Comparison of ENCODE assay signal across 33 cellular contexts in the genomic region with DNA sequence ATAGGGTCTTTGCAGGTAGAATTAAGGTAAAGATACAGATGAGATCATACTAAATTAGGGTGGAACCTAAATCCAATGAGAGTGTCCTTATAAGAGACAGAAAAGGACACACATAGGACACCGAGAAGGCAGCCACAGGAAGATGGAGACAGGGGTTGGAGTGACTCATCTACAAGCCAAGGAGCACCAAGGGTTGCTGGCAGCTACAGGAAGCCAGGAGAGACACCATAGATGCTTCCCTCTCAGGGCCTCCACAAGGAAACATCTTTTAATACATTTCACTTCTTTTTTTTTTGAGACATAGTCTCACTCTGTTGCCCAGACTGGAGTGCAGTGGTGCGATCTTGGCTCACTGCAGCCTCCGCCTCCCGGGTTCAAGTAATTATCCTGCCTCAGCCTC. TPM values are rescaled to one million over a fixed set of nuclear protein-coding genes. Genes with fewer than 3 reads are reported as not detected.
DNase-seq lines count a peak whose midpoint lies in the region; ATAC-seq and TF ChIP-seq lines count a peak whose summit lies in the region.
"Had no signal": no experiment of that assay in that cellular context is flagged by ENCODE, and none has a peak within 500 bp of the region (broad histone marks: within the 10 kb centered on the region; RNA-seq: fewer than 3 reads in every experiment).

No MANE protein-coding gene starts in this region.

- H3K4me3 Mint-ChIP-seq in Caco-2 (ENCODE audit: unreplicated experiment) (no peak overlapping the region), osteocyte (ENCODE audit: unreplicated experiment) (no peak overlapping the region)
- H3K4me3 Mint-ChIP-seq: activated CD4-positive, alpha-beta T cell treated with anti-CD3 and anti-CD28 coated beads for 36 hours; activated naive CD8-positive, alpha-beta T cell treated with anti-CD3 and anti-CD28 coated beads for 36 hours; CD4-positive, alpha-beta memory T cell; naive thymus-derived CD8-positive, alpha-beta T cell had no signal

- H3K9ac ChIP-seq in PC-3 (ENCODE audit: low read length) = no peak overlapping the region

- TF ChIP-seq CTCF in Caco-2 (IDR thresholded peaks at IDR 0.05; ENCODE audit: insufficient read depth in 1 of 2, low read depth in 1 of 2, low read length in 1 of 2, severe bottlenecking in 1 of 2, unreplicated experiment in 1 of 2) (no peak), PC-3 (conservative IDR thresholded peaks at IDR 0.05; ENCODE audit: low read depth, low read length) (no peak), choroid plexus epithelial cell (conservative IDR thresholded peaks at IDR 0.05; ENCODE audit: low read depth, low read length) (no peak), osteocyte (IDR thresholded peaks at IDR 0.05) (no peak)

- H3K27me3 ChIP-seq in Caco-2 (replicated peaks; ENCODE audit: control insufficient read depth, insufficient read depth, low read length) (no peaks in the 10 kb centered on the region), PC-3 (ENCODE audit: low read length) (no peaks in the 10 kb centered on the region)
- H3K27me3 ChIP-seq: gastroesophageal sphincter, hepatocyte, thyroid gland, vagina had no signal

- no peaks in the 10 kb centered on the region for H3F3A ChIP-seq in PC-3 (ENCODE audit: low read length, unreplicated experiment)

- H3K4me3 ChIP-seq in Caco-2 (ENCODE audit: low read depth, low read length) (no peak overlapping the region), PC-3 (ENCODE audit: low read length) (no peak overlapping the region), choroid plexus epithelial cell (ENCODE audit: low read depth, low read length) (no peak overlapping the region)
- H3K4me3 ChIP-seq: gastroesophageal sphincter, HAP-1, hepatocyte, lung, thyroid gland, vagina had no signal

- H3K4me1 ChIP-seq in Caco-2 (peaks cover 30% of the 10 kb centered on the region), PC-3 (ENCODE audit: insufficient read depth, low read length) (no peaks in the 10 kb centered on the region)
- H3K4me1 ChIP-seq: gastroesophageal sphincter, HAP-1, thyroid gland, vagina had no signal

- peaks cover 32% of the 10 kb centered on the region for H3K4me1 Mint-ChIP-seq in Caco-2 (ENCODE audit: low read depth, unreplicated experiment)
- no peaks in the 10 kb centered on the region for H3K4me1 Mint-ChIP-seq in osteocyte (ENCODE audit: unreplicated experiment)
- H3K4me1 Mint-ChIP-seq: activated CD4-positive, alpha-beta T cell treated with anti-CD3 and anti-CD28 coated beads for 36 hours had no signal

- no peak overlapping the region for H2AFZ ChIP-seq in PC-3 (ENCODE audit: low read length)
- H2AFZ ChIP-seq: hepatocyte had no signal

- no peak for DNase-seq in Caco-2
- DNase-seq in HT1080 (ENCODE audit: low read depth) = peak; percentile 66
- DNase-seq in PC-3 = peak; percentile 12
- DNase-seq in choroid plexus epithelial cell (ENCODE audit: low read depth) = peak; percentile 39
- no peak for DNase-seq in NCI-H524 treated with DMSO at 0.1 percent for 48 hours (lab: John Stamatoyannopoulos, UW)
- DNase-seq in osteocyte (ENCODE audit: extremely low spot score, unreplicated experiment) = no peak
- no peak for DNase-seq in activated CD4-positive, alpha-beta T cell treated with anti-CD3 and anti-CD28 coated beads for 4 hours
- DNase-seq: activated CD4-positive, alpha-beta T cell treated with anti-CD3 and anti-CD28 coated beads for 36 hours; activated CD8-positive, alpha-beta memory T cell treated with anti-CD3 and anti-CD28 coated beads for 24 hours; activated gamma-delta T cell; activated naive CD8-positive, alpha-beta T cell treated with anti-CD3 and anti-CD28 coated beads for 36 hours; activated T-cell treated with anti-CD3 and anti-CD28 coated beads, Interleukin-2, amount 50 U/mL, for 1 hour; anterior cingulate cortex; CD4-positive, alpha-beta memory T cell; left cardiac atrium; naive thymus-derived CD8-positive, alpha-beta T cell; NCI-H1436 treated with DMSO at 0.1 percent for 48 hours; NCI-H446; occipital lobe; stimulated activated CD4-positive, alpha-beta T cell treated with anti-CD3 and anti-CD28 coated beads, Interleukin-4, amount 100 ng/mL, for 24 hours; thyroid gland had no signal

- H3K27ac Mint-ChIP-seq in Caco-2 (ENCODE audit: unreplicated experiment) = peak overlapping the region; percentile 97
- H3K27ac Mint-ChIP-seq in osteocyte (ENCODE audit: unreplicated experiment) = no peak overlapping the region
- H3K27ac Mint-ChIP-seq: activated CD4-positive, alpha-beta T cell treated with anti-CD3 and anti-CD28 coated beads for 36 hours; activated naive CD8-positive, alpha-beta T cell treated with anti-CD3 and anti-CD28 coated beads for 36 hours had no signal

- ATAC-seq in PC-3 (no peak), HG02870 (IDR thresholded peaks at IDR 0.05; ENCODE audit: unreplicated experiment) (no peak)
- ATAC-seq: activated CD4-positive, alpha-beta T cell treated with anti-CD3 and anti-CD28 coated beads for 36 hours; gastroesophageal sphincter; left cardiac atrium; naive thymus-derived CD8-positive, alpha-beta T cell had no signal

- no peaks in the 10 kb centered on the region for H3K9me3 Mint-ChIP-seq in Caco-2 (ENCODE audit: unreplicated experiment)
- H3K9me3 Mint-ChIP-seq in osteocyte (ENCODE audit: unreplicated experiment) = no peaks in the 10 kb centered on the region
- H3K9me3 Mint-ChIP-seq: activated naive CD8-positive, alpha-beta T cell treated with anti-CD3 and anti-CD28 coated beads for 36 hours; CD4-positive, alpha-beta memory T cell; naive thymus-derived CD8-positive, alpha-beta T cell had no signal

- POLR2A ChIA-PET in Caco-2 (lab: Charles Lee) (interaction anchor here (2.3 kb wide), 1 partner anchor 10 kb away, joined by 50 read pairs; a partner anchor contains a TSS), PC-3 (lab: Charles Lee; ENCODE audit: unreplicated experiment) (no interaction called here)

- no peaks in the 10 kb centered on the region for H4K20me1 ChIP-seq in PC-3 (ENCODE audit: low read length)

- no peaks in the 10 kb centered on the region for H3K79me2 ChIP-seq in PC-3 (ENCODE audit: low read length)
- H3K79me2 ChIP-seq: hepatocyte had no signal

- no peaks in the 10 kb centered on the region for H3K27me3 Mint-ChIP-seq in Caco-2 (ENCODE audit: insufficient read depth, unreplicated experiment)
- H3K27me3 Mint-ChIP-seq in osteocyte (ENCODE audit: unreplicated experiment) = no peaks in the 10 kb centered on the region
- H3K27me3 Mint-ChIP-seq: activated CD4-positive, alpha-beta T cell treated with anti-CD3 and anti-CD28 coated beads for 36 hours; activated naive CD8-positive, alpha-beta T cell treated with anti-CD3 and anti-CD28 coated beads for 36 hours; CD4-positive, alpha-beta memory T cell; naive thymus-derived CD8-positive, alpha-beta T cell had no signal

- no peak overlapping the region for H3K4me2 ChIP-seq in PC-3 (ENCODE audit: low read length)
- H3K4me2 ChIP-seq: hepatocyte had no signal

- H3K36me3 ChIP-seq in Caco-2 (ENCODE audit: control insufficient read depth, insufficient read depth, low read length) = no peaks in the 10 kb centered on the region
- no peaks in the 10 kb centered on the region for H3K36me3 ChIP-seq in PC-3 (ENCODE audit: low read depth, low read length)
- H3K36me3 ChIP-seq: HAP-1, thyroid gland, vagina had no signal

- no peaks in the 10 kb centered on the region for H3K9me3 ChIP-seq in Caco-2
- no peaks in the 10 kb centered on the region for H3K9me3 ChIP-seq in PC-3 (ENCODE audit: low read length)
- H3K9me3 ChIP-seq: gastroesophageal sphincter, HAP-1, thyroid gland, vagina had no signal

- no peaks in the 10 kb centered on the region for H3K9me2 ChIP-seq in PC-3 (replicated peaks; ENCODE audit: low read length)

- H3K36me3 Mint-ChIP-seq in Caco-2 (ENCODE audit: insufficient read depth, unreplicated experiment) (peaks cover 23% of the 10 kb centered on the region), osteocyte (ENCODE audit: unreplicated experiment) (no peaks in the 10 kb centered on the region)

- CTCF ChIA-PET in Caco-2 (lab: Charles Lee) (interaction anchor here (1.6 to 2.8 kb wide), 2 partner anchors 10 to 20 kb away, joined by 14 read pairs; a partner anchor contains a TSS), PC-3 (lab: Charles Lee) (no interaction called here)

- H3K27ac ChIP-seq in PC-3 (ENCODE audit: low read length) = no peak overlapping the region
- H3K27ac ChIP-seq: gastroesophageal sphincter, thyroid gland, vagina, VCaP had no signal

- BruUV-seq in Caco-2 (replicated peaks; lab: Mats Ljungman, UMichigan) = no TSS peak
- BruUV-seq in PC-3 (replicated peaks; lab: Mats Ljungman, UMichigan) = no TSS peak

- intact Hi-C loops in Caco-2 (cut with micrococcal nuclease; ENCODE audit: unreplicated experiment) = loop anchor here (1.0 to 5.0 kb wide), 2 partner anchors 11 to 39 kb away; a partner anchor contains a TSS
- intact Hi-C loops in PC-3 (cut with micrococcal nuclease) = no loop called here

RNA-seq across cellular contexts. Expression of a gene that starts 10.1 kb away (rescaled TPM):
- total RNA-seq in Caco-2 (2022) = 20.4 and 24.4 TPM in 2 replicates
- total RNA-seq in HT1080 (2014; rRNA removed; shearing (Covaris generic)) = 5.1 and 6.1 TPM in 2 replicates
- 5.5 and 7.8 TPM in 2 replicates for polyA plus RNA-seq in HT1080 (2015; cell fraction: cytosol; rRNA removed)
- polyA plus RNA-seq in HT1080 (2015; cell fraction: nucleus; rRNA removed) = 26.5 and 32.2 TPM in 2 replicates
- total RNA-seq in PC-3 (2014; rRNA removed) = 1.3 and 7.1 TPM in 2 replicates
- 9.1 and 12.3 TPM in 2 replicates for total RNA-seq in osteocyte

RNA-seq across cellular contexts. Expression of a gene that starts 10.5 kb away (rescaled TPM):
- total RNA-seq in Caco-2 (2022) (0.32 TPM in 1 of 2 replicates, not detected in the other), PC-3 (2014; rRNA removed) (not detected in 2 replicates), osteocyte (not detected in 2 replicates)
- total RNA-seq in HT1080 (2014; rRNA removed; shearing (Covaris generic)) = not detected in 2 replicates
- polyA plus RNA-seq in HT1080 (2015; cell fraction: cytosol; rRNA removed) = not detected in 2 replicates
- polyA plus RNA-seq in HT1080 (2015; cell fraction: nucleus; rRNA removed) = not detected in 2 replicates
- total RNA-seq: bronchial epithelial cell; CD4-positive, alpha-beta memory T cell; fibroblast of lung; gastroesophageal sphincter; hepatocyte; left cardiac atrium; lung; MCF 10A; mononuclear cell; naive thymus-derived CD8-positive, alpha-beta T cell; occipital lobe; pulmonary artery endothelial cell; thyroid gland; vagina had no signal
- polyA plus RNA-seq: CD4-positive, alpha-beta memory T cell; fibroblast of lung; lung; naive thymus-derived CD8-positive, alpha-beta T cell had no signal

RNA-seq across cellular contexts. Expression of a gene that starts 28.3 kb away (rescaled TPM):
- total RNA-seq in Caco-2 (2022) (6.8 and 11.3 TPM in 2 replicates), PC-3 (2014; rRNA removed) (31.9 and 38.1 TPM in 2 replicates), osteocyte (201 and 212 TPM in 2 replicates)
- total RNA-seq in HT1080 (2014; rRNA removed; shearing (Covaris generic)) = 379 and 513 TPM in 2 replicates
- 179 and 219 TPM in 2 replicates for polyA plus RNA-seq in HT1080 (2015; cell fraction: cytosol; rRNA removed)
- 113 and 124 TPM in 2 replicates for polyA plus RNA-seq in HT1080 (2015; cell fraction: nucleus; rRNA removed)

RNA-seq across cellular contexts. Expression of a gene that starts 37.7 kb away (rescaled TPM):
- 375 and 381 TPM in 2 replicates for total RNA-seq in Caco-2 (2022)
- total RNA-seq in HT1080 (2014; rRNA removed; shearing (Covaris generic)) = 67.7 and 115 TPM in 2 replicates
- 200 and 213 TPM in 2 replicates for polyA plus RNA-seq in HT1080 (2015; cell fraction: cytosol; rRNA removed)
- polyA plus RNA-seq in HT1080 (2015; cell fraction: nucleus; rRNA removed) = 141 and 148 TPM in 2 replicates
- total RNA-seq in PC-3 (2014; rRNA removed) = 90.2 and 101 TPM in 2 replicates
- 267 and 275 TPM in 2 replicates for total RNA-seq in osteocyte

RNA-seq across cellular contexts. Expression of a gene that starts 39.8 kb away (rescaled TPM):
- total RNA-seq in Caco-2 (2022) = 6.5 and 7.3 TPM in 2 replicates
- total RNA-seq in HT1080 (2014; rRNA removed; shearing (Covaris generic)) = 0.20 and 0.21 TPM in 2 replicates
- polyA plus RNA-seq in HT1080 (2015; cell fraction: cytosol; rRNA removed) = 0.11 and 0.21 TPM in 2 replicates
- polyA plus RNA-seq in HT1080 (2015; cell fraction: nucleus; rRNA removed) = 0.20 and 0.31 TPM in 2 replicates
- total RNA-seq in PC-3 (2014; rRNA removed) = 0.51 and 1.0 TPM in 2 replicates
- 0.68 and 1.2 TPM in 2 replicates for total RNA-seq in osteocyte
- total RNA-seq: vagina had no signal
- polyA plus RNA-seq: CD4-positive, alpha-beta memory T cell; naive thymus-derived CD8-positive, alpha-beta T cell had no signal

Comparison
In these comparisons a context has a peak if more than half of its experiments do, and no peak if none do; other contexts are left out.
1. DNase-seq: peak in HT1080 (single experiment), PC-3 (single experiment) and choroid plexus epithelial cell (single experiment); none in Caco-2 (0 of 2), NCI-H524 treated with DMSO at 0.1 percent for 48 hours (single experiment), osteocyte (single experiment) and activated CD4-positive, alpha-beta T cell treated with anti-CD3 and anti-CD28 coated beads for 4 hours (0 of 2).